ENCODE assay signal across 1 cellular context in genomic region chrX:153974726-153975286, GRCh38.
TF ChIP-seq lines count a peak whose summit lies in the region.

No MANE protein-coding gene starts in this region.

TF ChIP-seq in HCT116, 20 proteins besides CTCF, POLR2A, EP300 and RAD21 (continued from another document):
- no peak for TF ChIP-seq ZBTB33 (IDR thresholded peaks at IDR 0.05; ENCODE audit: extremely low read depth, insufficient replicate concordance, low read length)
- no peak for TF ChIP-seq ZFX (IDR thresholded peaks at IDR 0.05)
- no peak for TF ChIP-seq EZH2phosphoT487 (IDR thresholded peaks at IDR 0.05; ENCODE audit: borderline replicate concordance)
- no peak for TF ChIP-seq TCF7L2 (IDR thresholded peaks at IDR 0.05; ENCODE audit: borderline replicate concordance, extremely low read depth, insufficient read depth, insufficient read length)
- no peak for TF ChIP-seq REST (IDR thresholded peaks at IDR 0.05; ENCODE audit: low read depth)
- TF ChIP-seq EGR1 (IDR thresholded peaks at IDR 0.05; ENCODE audit: low read depth): no peak
- no peak for TF ChIP-seq SIN3A (IDR thresholded peaks at IDR 0.05; ENCODE audit: low read depth)
- no peak for TF ChIP-seq CBX3 (IDR thresholded peaks at IDR 0.05; ENCODE audit: low read depth)
- TF ChIP-seq YY1 (IDR thresholded peaks at IDR 0.05; ENCODE audit: extremely low read depth, insufficient replicate concordance, low read depth, low read length): no peak
- TF ChIP-seq FOSL1 (IDR thresholded peaks at IDR 0.05; ENCODE audit: low read depth): no peak
- TF ChIP-seq JUND (IDR thresholded peaks at IDR 0.05): no peak
- TF ChIP-seq MAX (IDR thresholded peaks at IDR 0.05): no peak
